In genomic region chr4:48194986-48195773, GRCh38 we compare ENCODE assay signal across 12 cellular contexts.
DNase-seq lines count a peak whose midpoint lies in the region; ATAC-seq, FAIRE-seq and TF ChIP-seq lines count a peak whose summit lies in the region.
"Had no signal": no experiment of that assay in that cellular context is flagged by ENCODE, and none has a peak within 500 bp of the region (broad histone marks: within the 10 kb centered on the region; RNA-seq: fewer than 3 reads in every experiment).

No MANE protein-coding gene starts in this region.

- H3K4me3 Mint-ChIP-seq in stimulated activated naive B cell treated with anti-CD40 and anti-IgM and Interleukin-4, amounts not matched to agents 10 μg/mL and 1 μg/mL and 100 μg/mL, for 72 hours: peak overlapping the region; percentile 4 to 49

- peaks cover 43 to 61% of the 10 kb centered on the region in 2 donors for H3K4me1 Mint-ChIP-seq in stimulated activated naive B cell treated with anti-CD40 and anti-IgM and Interleukin-4, amounts not matched to agents 10 μg/mL and 1 μg/mL and 100 μg/mL, for 72 hours

- ATAC-seq in stimulated activated naive B cell treated with anti-CD40 and anti-IgM and Interleukin-4, amounts not matched to agents 10 μg/mL and 1 μg/mL and 100 μg/mL, for 72 hours (replicated peaks): peak; percentile 21 to 32
- no peak for ATAC-seq in HG03025 (IDR thresholded peaks at IDR 0.05; ENCODE audit: low FRiP score, unreplicated experiment)
- ATAC-seq: heart left ventricle had no signal

- H3K36me3 Mint-ChIP-seq in stimulated activated naive B cell treated with anti-CD40 and anti-IgM and Interleukin-4, amounts not matched to agents 10 μg/mL and 1 μg/mL and 100 μg/mL, for 72 hours: peaks cover 5 to 21% of the 10 kb centered on the region in 2 donors

- H3K4me3 ChIP-seq in bronchial epithelial cell (ENCODE audit: low read depth, low read length): no peak overlapping the region
- H3K4me3 ChIP-seq: heart left ventricle, SK-N-MC had no signal

- no peak for TF ChIP-seq CTCF in bronchial epithelial cell (IDR thresholded peaks at IDR 0.05; ENCODE audit: insufficient read depth, low read length, severe bottlenecking)

- peak overlapping the region; percentile 87 for H3K27ac Mint-ChIP-seq in stimulated activated naive B cell treated with anti-CD40 and anti-IgM and Interleukin-4, amounts not matched to agents 10 μg/mL and 1 μg/mL and 100 μg/mL, for 72 hours

- peaks cover 0 to 4% of the 10 kb centered on the region in 2 donors for H3K9me3 Mint-ChIP-seq in stimulated activated naive B cell treated with anti-CD40 and anti-IgM and Interleukin-4, amounts not matched to agents 10 μg/mL and 1 μg/mL and 100 μg/mL, for 72 hours

- no peaks in the 10 kb centered on the region for H3K36me3 ChIP-seq in bronchial epithelial cell (ENCODE audit: control insufficient read depth, insufficient read depth, low read length)
- H3K36me3 ChIP-seq: heart left ventricle had no signal

- DNase-seq in NCI-H2196 (lab: John Stamatoyannopoulos, UW; ENCODE audit: unreplicated experiment) (peak; percentile 61), NCI-H2196 treated with DMSO at 0.1 percent for 48 hours (lab: John Stamatoyannopoulos, UW; ENCODE audit: unreplicated experiment) (no peak), NCI-H69 (lab: John Stamatoyannopoulos, UW) (peak; percentile 93), bronchial epithelial cell (ENCODE audit: low read depth) (peak; percentile 14), HuH-7 (ENCODE audit: low spot score) (no peak)
- DNase-seq in stimulated activated naive B cell treated with anti-CD40 and anti-IgM and Interleukin-4, amounts not matched to agents 10 μg/mL and 1 μg/mL and 100 μg/mL, for 72 hours: no peak
- DNase-seq in NK-92 treated with Interleukin-12 subunit alpha and Interleukin-12 subunit beta, amount 100 ng/mL, for 24 hours (lab: John Stamatoyannopoulos, UW): no peak
- DNase-seq: activated gamma-delta T cell, heart left ventricle had no signal

- no peak for FAIRE-seq in bronchial epithelial cell (lab: Jason Lieb, UNC)
- FAIRE-seq: A204.1 had no signal

- no peaks in the 10 kb centered on the region for H3K27me3 Mint-ChIP-seq in stimulated activated naive B cell treated with anti-CD40 and anti-IgM and Interleukin-4, amounts not matched to agents 10 μg/mL and 1 μg/mL and 100 μg/mL, for 72 hours

- H3K27me3 ChIP-seq in bronchial epithelial cell (ENCODE audit: control insufficient read depth, insufficient read depth, low read length): no peaks in the 10 kb centered on the region
- H3K27me3 ChIP-seq: heart left ventricle had no signal

Comparison
In these comparisons a context has a peak if more than half of its experiments do, and no peak if none do; other contexts are left out.
1. DNase-seq: peak in NCI-H2196 (single experiment), NCI-H69 (single experiment) and bronchial epithelial cell (single experiment); none in NCI-H2196 treated with DMSO at 0.1 percent for 48 hours (single experiment), stimulated activated naive B cell treated with anti-CD40 and anti-IgM and Interleukin-4, amounts not matched to agents 10 μg/mL and 1 μg/mL and 100 μg/mL, for 72 hours (single experiment), HuH-7 (single experiment) and NK-92 treated with Interleukin-12 subunit alpha and Interleukin-12 subunit beta, amount 100 ng/mL, for 24 hours (single experiment).